ENCODE assay signal across 8 cellular contexts in the genomic region with DNA sequence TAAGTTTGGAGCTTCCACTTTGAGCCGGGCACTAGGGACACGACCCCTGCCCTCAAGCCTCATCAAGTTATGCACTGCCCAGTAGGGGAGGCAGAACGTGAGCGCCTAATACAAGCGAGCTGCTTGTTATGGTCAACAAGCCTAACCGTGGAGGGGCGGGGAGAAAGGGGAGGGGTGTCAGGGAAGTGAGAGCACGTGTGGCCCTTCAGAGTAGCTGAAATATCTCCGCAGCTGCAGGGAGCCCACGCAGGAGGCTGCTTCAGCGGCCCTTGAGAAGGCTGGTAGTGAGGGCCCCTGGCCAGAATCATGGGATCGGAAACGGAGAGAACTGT. TPM values are rescaled to one million over a fixed set of nuclear protein-coding genes. Genes with fewer than 3 reads are reported as not detected.
A peak's percentile ranks its signal among the peaks of the same experiment; 100 is the strongest.
DNase-seq lines count a peak whose midpoint lies in the region; ATAC-seq and TF ChIP-seq lines count a peak whose summit lies in the region.

No MANE protein-coding gene starts in this region.

- H3K4me1 ChIP-seq in gastroesophageal sphincter, result peaks cover 0 to 22% (median 5%) of the 10 kb centered on the region in 3 donors

- peak overlapping the region; percentile 40 for H3K27ac Mint-ChIP-seq in type B pancreatic cell

- peaks cover 12% of the 10 kb centered on the region for H3K36me3 Mint-ChIP-seq in type B pancreatic cell

- no peak for TF ChIP-seq CTCF in AG04450 (IDR thresholded peaks at IDR 0.05; ENCODE audit: low read depth, low read length)
- no peak for TF ChIP-seq CTCF in gastroesophageal sphincter (IDR thresholded peaks at IDR 0.05)
- peak; percentile 31 for TF ChIP-seq CTCF in type B pancreatic cell (conservative IDR thresholded peaks at IDR 0.05)

- ATAC-seq in GM18867 (IDR thresholded peaks at IDR 0.05; ENCODE audit: unreplicated experiment) (peak; percentile 51), HG03103 (IDR thresholded peaks at IDR 0.05; ENCODE audit: low read depth, unreplicated experiment) (peak; percentile 42), gastroesophageal sphincter (peak; percentile 72)

- TF ChIP-seq EP300 in gastroesophageal sphincter (IDR thresholded peaks at IDR 0.05), result no peak

- POLR2A ChIA-PET in AG04450 (lab: Yijun Ruan, JAX), result interaction anchor here (0.6 kb wide), 1 partner anchor 602 kb away, joined by 3 read pairs; no protein-coding TSS in a partner anchor

- DNase-seq in AG04450 (ENCODE audit: low read depth, low spot score), result no peak
- peak; percentile 21 to 48 for DNase-seq in NOMO-1 (lab: John Stamatoyannopoulos, UW; ENCODE audit: unreplicated experiment in 2 of 2)
- DNase-seq in activated effector memory CD4-positive, alpha-beta T cell treated with Interleukin-2 at 50 U/mL for 16 hours, result peak; percentile 22
- peak; percentile 10 for DNase-seq in non-pigmented ciliary epithelial cell (ENCODE audit: low read depth)
- peak; percentile 70 for DNase-seq in type B pancreatic cell (ENCODE audit: extremely low spot score, unreplicated experiment)

- TF ChIP-seq POLR2A in gastroesophageal sphincter (IDR thresholded peaks at IDR 0.05), result no peak

- 2% methylated on average over 6 of the region's 13 CpGs; no CpG with 5 or more reads in 1 of the 2 donors for WGBS in gastroesophageal sphincter (ENCODE audit: low coverage in 1 of 2), 2 donors

- CTCF ChIA-PET in AG04450 (lab: Charles Lee), result interaction anchor here (0.7 to 2.0 kb wide), 2 partner anchors 26 to 125 kb away, joined by 3 to 8 read pairs; no protein-coding TSS in a partner anchor

- H3K27me3 ChIP-seq in AG04450 (ENCODE audit: control insufficient read depth, insufficient read depth, low read length) (peaks cover 8% of the 10 kb centered on the region), gastroesophageal sphincter (no peaks in the 10 kb centered on the region)

- H3K9me3 ChIP-seq in AG04450 (ENCODE audit: control insufficient read depth, insufficient read depth, low read length) (no peaks in the 10 kb centered on the region; the same call in 1 of the 2 replicates), gastroesophageal sphincter (no peaks in the 10 kb centered on the region)

- H3K9me3 Mint-ChIP-seq in type B pancreatic cell, result peaks cover 3% of the 10 kb centered on the region

- H3K27me3 Mint-ChIP-seq in type B pancreatic cell, result peaks cover 4% of the 10 kb centered on the region

- H3K4me1 Mint-ChIP-seq in type B pancreatic cell (ENCODE audit: unreplicated experiment), result peaks cover 11% of the 10 kb centered on the region

- H3K4me3 Mint-ChIP-seq in type B pancreatic cell, result peak overlapping the region; percentile 80

- H3K27ac ChIP-seq in AG04450 (ENCODE audit: low read depth, low read length) (no peak overlapping the region), gastroesophageal sphincter (peak overlapping the region; percentile 41 to 88 (median 86))

- no peaks in the 10 kb centered on the region for H3K36me3 ChIP-seq in gastroesophageal sphincter

- peak overlapping the region; percentile 56 for H3K4me3 ChIP-seq in AG04450 (ENCODE audit: low read depth, low read length)
- H3K4me3 ChIP-seq in gastroesophageal sphincter, result peak overlapping the region; percentile 44 to 77

RNA-seq across cellular contexts. Expression of a gene that starts 0.7 kb away (rescaled TPM):
- 0.11 and 0.35 TPM in 2 replicates for polyA plus RNA-seq in AG04450 (2011; rRNA removed)
- polyA minus RNA-seq in AG04450 (2011; rRNA and poly(A)+ RNA removed), result 0.23 and 0.78 TPM in 2 replicates
- total RNA-seq in gastroesophageal sphincter (1 to 10 TPM; 1.5 to 3.4 (median 3.1) TPM), type B pancreatic cell (ENCODE audit: low replicate concordance) (9.6 and 14.7 TPM in 2 replicates)

RNA-seq across cellular contexts. Expression of a gene that starts 6.1 kb away (rescaled TPM):
- 0.04 TPM in 1 of 2 replicates, not detected in the other for polyA plus RNA-seq in AG04450 (2011; rRNA removed)
- not detected in 2 replicates for polyA minus RNA-seq in AG04450 (2011; rRNA and poly(A)+ RNA removed)
- total RNA-seq in gastroesophageal sphincter, result 1 to 10 TPM; 3.8 to 7.8 (median 5.6) TPM
- 1.2 and 3.8 TPM in 2 replicates for total RNA-seq in type B pancreatic cell (ENCODE audit: low replicate concordance)
